27 cellular contexts compared by ENCODE assay signal in the genomic region with DNA sequence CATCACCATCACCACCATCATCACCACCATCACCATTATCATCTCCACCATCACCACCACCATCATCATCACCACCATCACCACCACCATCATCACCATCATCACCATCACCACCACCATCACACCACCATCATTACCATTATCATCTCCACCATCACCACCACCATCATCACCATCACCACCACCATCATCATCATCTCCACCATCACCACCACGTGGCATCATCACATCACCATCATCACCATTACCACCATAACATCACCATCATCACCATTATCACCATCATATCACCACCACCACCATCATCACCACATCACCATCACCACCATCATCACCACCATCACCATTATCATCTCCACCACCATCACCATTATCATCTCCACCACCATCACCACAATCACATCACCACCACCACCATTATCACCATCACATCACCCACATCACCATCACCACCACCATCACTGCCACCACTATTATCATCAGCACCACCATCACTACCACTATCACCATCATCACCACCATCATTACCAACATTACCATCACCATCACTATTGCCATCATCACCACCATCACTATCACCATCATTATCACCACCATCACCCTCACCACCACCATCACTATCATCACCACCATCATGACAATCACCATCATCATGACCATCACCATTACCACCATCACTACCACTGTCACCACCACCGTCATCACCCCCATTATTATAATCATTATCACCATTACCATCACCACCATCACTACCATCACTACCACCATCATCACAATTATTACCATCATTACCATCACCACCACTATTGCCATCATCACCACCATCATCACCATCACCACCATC.
"Had no signal": no experiment of that assay in that cellular context is flagged by ENCODE, and none has a peak within 500 bp of the region (broad histone marks: within the 10 kb centered on the region; RNA-seq: fewer than 3 reads in every experiment).

No MANE protein-coding gene starts in this region.

- FAIRE-seq: kidney had no signal

- H3K27me3 ChIP-seq: colonic mucosa, hepatocyte, left lung, neural progenitor cell, ovary, vagina had no signal

- H3K9ac ChIP-seq: neural progenitor cell had no signal

- H2AFZ ChIP-seq: hepatocyte, neural progenitor cell had no signal

- ATAC-seq: esophagus mucosa; gastrocnemius medialis; naive thymus-derived CD4-positive, alpha-beta T cell; psoas muscle; right cardiac atrium; stimulated activated naive B cell treated with anti-CD40 and anti-IgM and Interleukin-4, amounts not matched to agents 10 μg/mL and 1 μg/mL and 100 μg/mL, for 72 hours; upper lobe of right lung had no signal

- H3K79me2 ChIP-seq: hepatocyte had no signal

- H3K27ac ChIP-seq: colonic mucosa, epithelial cell of prostate, gastrocnemius medialis, hepatocyte, left lung, neural progenitor cell, ovary, psoas muscle, skin epidermis, thoracic aorta, tibial nerve, upper lobe of right lung, vagina had no signal

- H3K4me3 ChIP-seq: colonic mucosa, gastrocnemius medialis, hepatocyte, left lung, neural progenitor cell, ovary, psoas muscle, skin epidermis, thoracic aorta, tibial nerve, upper lobe of right lung, vagina had no signal

- DNase-seq: colonic mucosa; dermis blood vessel endothelial cell; foreskin fibroblast; gastrocnemius medialis; head of caudate nucleus; kidney; mesendoderm; midbrain; naive thymus-derived CD4-positive, alpha-beta T cell; occipital lobe; ovary; posterior cingulate gyrus; psoas muscle; right cardiac atrium; stimulated activated CD4-positive, alpha-beta T cell treated with anti-CD3 and anti-CD28 coated beads, Interleukin-15, amount 100 ng/mL, for 24 hours; stimulated activated CD4-positive, alpha-beta T cell treated with anti-CD3 and anti-CD28 coated beads, Interleukin-2, amount 100 ng/mL, for 48 hours; stimulated activated naive B cell treated with anti-CD40 and anti-IgM and Interleukin-4, amounts not matched to agents 10 μg/mL and 1 μg/mL and 100 μg/mL, for 72 hours; upper lobe of right lung had no signal

- H3K4me1 ChIP-seq: colonic mucosa, gastrocnemius medialis, left lung, neural progenitor cell, psoas muscle, tibial nerve, upper lobe of right lung, vagina had no signal

- H3K4me2 ChIP-seq: hepatocyte, neural progenitor cell had no signal

- H3K36me3 ChIP-seq: colonic mucosa, gastrocnemius medialis, left lung, neural progenitor cell, ovary, thoracic aorta, tibial nerve, upper lobe of right lung, vagina had no signal

- H3K9me3 ChIP-seq: colonic mucosa, gastrocnemius medialis, left lung, ovary, psoas muscle, thoracic aorta, tibial nerve, upper lobe of right lung, vagina had no signal
